17 cellular contexts compared by ENCODE assay signal in the genomic region with DNA sequence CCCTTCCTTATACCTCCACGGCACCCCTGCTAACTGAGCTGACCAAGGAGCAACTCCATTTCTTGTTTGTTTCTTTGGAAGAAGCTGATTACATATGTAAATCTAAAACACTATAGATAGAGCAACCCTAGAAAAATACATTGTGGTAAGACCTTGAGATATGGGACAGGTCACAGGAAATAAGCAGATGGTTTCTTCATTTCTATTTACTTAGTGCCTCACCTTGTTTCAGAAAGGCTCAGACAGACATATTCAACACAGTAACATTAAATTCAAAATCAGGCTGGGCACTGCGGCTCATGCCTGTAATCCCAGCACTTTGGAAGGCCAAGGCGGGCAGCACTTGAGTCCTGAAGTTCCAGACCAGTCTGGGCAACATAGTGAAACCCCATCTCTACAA. TPM values are rescaled to one million over a fixed set of nuclear protein-coding genes. Genes with fewer than 3 reads are reported as not detected.
DNase-seq lines count a peak whose midpoint lies in the region; ATAC-seq and TF ChIP-seq lines count a peak whose summit lies in the region.
"Had no signal": no experiment of that assay in that cellular context is flagged by ENCODE, and none has a peak within 500 bp of the region (broad histone marks: within the 10 kb centered on the region; RNA-seq: fewer than 3 reads in every experiment).

No MANE protein-coding gene starts in this region.

- peaks cover 38% of the 10 kb centered on the region for H3K4me1 Mint-ChIP-seq in activated naive CD4-positive, alpha-beta T cell treated with anti-CD3 and anti-CD28 coated beads for 36 hours (ENCODE audit: low read depth)
- H3K4me1 Mint-ChIP-seq in stimulated activated naive B cell treated with anti-CD40 and anti-IgM and Interleukin-4, amounts not matched to agents 10 μg/mL and 1 μg/mL and 100 μg/mL, for 72 hours: peaks cover 55 to 89% of the 10 kb centered on the region in 2 donors
- H3K4me1 Mint-ChIP-seq in mesothelial cell of epicardium (peaks cover 6% of the 10 kb centered on the region), Caco-2 (ENCODE audit: low read depth, unreplicated experiment) (peaks cover 8% of the 10 kb centered on the region)

- H3K36me3 Mint-ChIP-seq in activated naive CD4-positive, alpha-beta T cell treated with anti-CD3 and anti-CD28 coated beads for 36 hours (ENCODE audit: low read depth): peaks cover 29% of the 10 kb centered on the region
- peaks cover 56 to 71% of the 10 kb centered on the region in 2 donors for H3K36me3 Mint-ChIP-seq in stimulated activated naive B cell treated with anti-CD40 and anti-IgM and Interleukin-4, amounts not matched to agents 10 μg/mL and 1 μg/mL and 100 μg/mL, for 72 hours
- H3K36me3 Mint-ChIP-seq in mesothelial cell of epicardium (peaks cover 40% of the 10 kb centered on the region), Caco-2 (ENCODE audit: insufficient read depth, unreplicated experiment) (peaks cover 10% of the 10 kb centered on the region)

- H3K27ac ChIP-seq in VCaP (peak overlapping the region; percentile 27), hepatocyte (peak overlapping the region; percentile 11)
- H3K27ac ChIP-seq: coronary artery had no signal

- POLR2A ChIA-PET in Caco-2 (lab: Charles Lee): no interaction called here

- H3K4me2 ChIP-seq in hepatocyte: no peak overlapping the region

- no peaks in the 10 kb centered on the region for H3K9me2 ChIP-seq in hepatocyte (replicated peaks; ENCODE audit: insufficient read depth)

- no peak for DNase-seq in activated naive CD4-positive, alpha-beta T cell treated with anti-CD3 and anti-CD28 coated beads for 36 hours
- no peak for DNase-seq in activated naive CD4-positive, alpha-beta T cell treated with anti-CD3 and anti-CD28 coated beads, Interleukin-2, amount 50 U/mL, for 16 hours
- DNase-seq in hepatocyte (ENCODE audit: low spot score) (no peak), mesothelial cell of epicardium (ENCODE audit: low spot score in 2 of 2, unreplicated experiment in 2 of 2) (no peak), D341Med (ENCODE audit: low spot score) (no peak), Caco-2 (no peak)
- DNase-seq in stimulated activated naive B cell treated with anti-CD40 and anti-IgM and Interleukin-4, amounts not matched to agents 10 μg/mL and 1 μg/mL and 100 μg/mL, for 72 hours: no peak
- DNase-seq: activated CD4-positive, CD25-positive, alpha-beta regulatory T cell treated with anti-CD3 and anti-CD28 coated beads, Interleukin-2, amount 50 U/mL, for 72 hours; Calu3; NCI-H1436; retina; RPMI8226; stimulated activated CD4-positive, alpha-beta T cell treated with anti-CD3 and anti-CD28 coated beads, Interleukin-15, amount 100 ng/mL, for 24 hours had no signal

- no peaks in the 10 kb centered on the region for H3K27me3 Mint-ChIP-seq in activated naive CD4-positive, alpha-beta T cell treated with anti-CD3 and anti-CD28 coated beads for 36 hours (ENCODE audit: low read depth)
- no peaks in the 10 kb centered on the region for H3K27me3 Mint-ChIP-seq in stimulated activated naive B cell treated with anti-CD40 and anti-IgM and Interleukin-4, amounts not matched to agents 10 μg/mL and 1 μg/mL and 100 μg/mL, for 72 hours
- H3K27me3 Mint-ChIP-seq in mesothelial cell of epicardium (ENCODE audit: low read depth): no peaks in the 10 kb centered on the region
- H3K27me3 Mint-ChIP-seq in Caco-2 (ENCODE audit: insufficient read depth, unreplicated experiment): no peaks in the 10 kb centered on the region

- TF ChIP-seq CTCF in VCaP (conservative IDR thresholded peaks at IDR 0.05) (no peak), hepatocyte (IDR thresholded peaks at IDR 0.05; ENCODE audit: poor library complexity) (no peak), mesothelial cell of epicardium (IDR thresholded peaks at IDR 0.05; ENCODE audit: unreplicated experiment) (no peak), Caco-2 (IDR thresholded peaks at IDR 0.05; ENCODE audit: insufficient read depth in 1 of 2, low read depth in 1 of 2, low read length in 1 of 2, severe bottlenecking in 1 of 2, unreplicated experiment in 1 of 2) (no peak)

- H2AFZ ChIP-seq in hepatocyte: no peak overlapping the region

- H3K36me3 ChIP-seq in hepatocyte (replicated peaks; ENCODE audit: insufficient read depth, low read depth) (no peaks in the 10 kb centered on the region), Caco-2 (ENCODE audit: control insufficient read depth, insufficient read depth, low read length) (no peaks in the 10 kb centered on the region)

- peaks cover 6% of the 10 kb centered on the region for H3K9me3 Mint-ChIP-seq in activated naive CD4-positive, alpha-beta T cell treated with anti-CD3 and anti-CD28 coated beads for 36 hours
- H3K9me3 Mint-ChIP-seq in stimulated activated naive B cell treated with anti-CD40 and anti-IgM and Interleukin-4, amounts not matched to agents 10 μg/mL and 1 μg/mL and 100 μg/mL, for 72 hours: peaks cover 2 to 4% of the 10 kb centered on the region in 2 donors
- H3K9me3 Mint-ChIP-seq in mesothelial cell of epicardium: peaks cover 9% of the 10 kb centered on the region
- peaks cover 8% of the 10 kb centered on the region for H3K9me3 Mint-ChIP-seq in Caco-2 (ENCODE audit: unreplicated experiment)

- H3K9me3 ChIP-seq in hepatocyte (ENCODE audit: low read depth): peaks cover 7% of the 10 kb centered on the region
- H3K9me3 ChIP-seq in Caco-2: no peaks in the 10 kb centered on the region
- H3K9me3 ChIP-seq: gastroesophageal sphincter had no signal

- peaks cover 3% of the 10 kb centered on the region for H3K4me1 ChIP-seq in hepatocyte (ENCODE audit: insufficient read depth)
- H3K4me1 ChIP-seq in Caco-2: no peaks in the 10 kb centered on the region

- peaks cover 61% of the 10 kb centered on the region for H3K79me2 ChIP-seq in hepatocyte

- BruUV-seq in Caco-2 (replicated peaks; lab: Mats Ljungman, UMichigan): no TSS peak

- H4K20me1 ChIP-seq in hepatocyte (ENCODE audit: insufficient read depth, poor library complexity, severe bottlenecking): no peaks in the 10 kb centered on the region

- no peak overlapping the region for H3K4me3 Mint-ChIP-seq in activated naive CD4-positive, alpha-beta T cell treated with anti-CD3 and anti-CD28 coated beads for 36 hours
- H3K4me3 Mint-ChIP-seq in stimulated activated naive B cell treated with anti-CD40 and anti-IgM and Interleukin-4, amounts not matched to agents 10 μg/mL and 1 μg/mL and 100 μg/mL, for 72 hours: no peak overlapping the region
- H3K4me3 Mint-ChIP-seq in mesothelial cell of epicardium (no peak overlapping the region), Caco-2 (ENCODE audit: unreplicated experiment) (no peak overlapping the region)
- H3K4me3 Mint-ChIP-seq: neural crest cell had no signal

- CTCF ChIA-PET in activated naive CD4-positive, alpha-beta T cell treated with anti-CD3 and anti-CD28 coated beads for 36 hours (lab: Charles Lee): interaction anchor here (1.4 kb wide), 1 partner anchor 16 kb away, joined by 3 read pairs; no protein-coding TSS in a partner anchor
- CTCF ChIA-PET in Caco-2 (lab: Charles Lee): no interaction called here

- peak overlapping the region; percentile 21 for H3K27ac Mint-ChIP-seq in activated naive CD4-positive, alpha-beta T cell treated with anti-CD3 and anti-CD28 coated beads for 36 hours
- H3K27ac Mint-ChIP-seq in stimulated activated naive B cell treated with anti-CD40 and anti-IgM and Interleukin-4, amounts not matched to agents 10 μg/mL and 1 μg/mL and 100 μg/mL, for 72 hours: peak overlapping the region; percentile 80
- H3K27ac Mint-ChIP-seq in mesothelial cell of epicardium: no peak overlapping the region
- no peak overlapping the region for H3K27ac Mint-ChIP-seq in Caco-2 (ENCODE audit: unreplicated experiment)

- H3K27me3 ChIP-seq in hepatocyte: no peaks in the 10 kb centered on the region
- H3K27me3 ChIP-seq in Caco-2 (replicated peaks; ENCODE audit: control insufficient read depth, insufficient read depth, low read length): no peaks in the 10 kb centered on the region
- H3K27me3 ChIP-seq: gastroesophageal sphincter had no signal

- ATAC-seq in stimulated activated naive B cell treated with anti-CD40 and anti-IgM and Interleukin-4, amounts not matched to agents 10 μg/mL and 1 μg/mL and 100 μg/mL, for 72 hours (replicated peaks): no peak
- ATAC-seq: gastroesophageal sphincter had no signal

- H3K4me3 ChIP-seq in hepatocyte (no peak overlapping the region), Caco-2 (ENCODE audit: low read depth, low read length) (no peak overlapping the region)
- H3K4me3 ChIP-seq: coronary artery, gastroesophageal sphincter had no signal

- 97% methylated on average over 3 of the region's 3 CpGs for WGBS in hepatocyte (ENCODE audit: low lambda C conversion rate, missing lambda C conversion rate)

- intact Hi-C loops in activated naive CD4-positive, alpha-beta T cell treated with anti-CD3 and anti-CD28 coated beads for 36 hours (cut with micrococcal nuclease): no loop called here
- intact Hi-C loops in Caco-2 (cut with micrococcal nuclease; ENCODE audit: unreplicated experiment): no loop called here

RNA-seq across cellular contexts. Expression of gene IRF2, which starts 47.3 kb away (rescaled TPM):
- total RNA-seq in activated naive CD4-positive, alpha-beta T cell treated with anti-CD3 and anti-CD28 coated beads for 36 hours: 10 to 100 TPM; 37.3 to 38.3 TPM
- total RNA-seq in hepatocyte (41.1 and 50.5 TPM in 2 replicates), mesothelial cell of epicardium (15.8 to 18.1 TPM (median 16.7 TPM) in 3 replicates), Caco-2 (2022) (9.2 and 11.5 TPM in 2 replicates)
- 17.7 and 19.1 TPM in 2 replicates for polyA plus RNA-seq in hepatocyte

Comparison
In these comparisons a context has a peak if more than half of its experiments do, and no peak if none do; other contexts are left out.
1. H3K27ac Mint-ChIP-seq: peak in activated naive CD4-positive, alpha-beta T cell treated with anti-CD3 and anti-CD28 coated beads for 36 hours (single experiment) and stimulated activated naive B cell treated with anti-CD40 and anti-IgM and Interleukin-4, amounts not matched to agents 10 μg/mL and 1 μg/mL and 100 μg/mL, for 72 hours (single experiment); none in mesothelial cell of epicardium (single experiment) and Caco-2 (single experiment).